In the genomic region with DNA sequence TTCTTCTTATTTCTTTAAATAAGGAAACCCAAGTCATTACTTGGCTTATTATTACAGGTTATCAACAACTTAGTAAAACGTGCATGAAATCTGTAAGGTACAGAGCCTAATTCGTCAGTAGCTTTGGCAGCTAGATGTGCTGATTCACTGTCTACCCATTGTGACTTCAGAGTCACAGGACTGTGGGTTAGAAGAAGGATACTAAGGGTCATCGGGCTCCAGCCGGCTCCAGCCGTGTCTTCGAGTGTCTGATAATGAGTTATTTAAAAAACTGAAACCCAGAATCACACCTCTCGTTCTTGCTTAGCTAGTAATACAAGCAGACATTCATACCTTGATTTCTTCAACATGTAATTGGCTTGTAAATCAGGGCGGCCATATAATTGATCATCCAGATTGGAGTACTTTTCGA, we compare ENCODE assay signal across 1 cellular context.
TF ChIP-seq lines count a peak whose summit lies in the region.

No MANE protein-coding gene starts in this region.

TF ChIP-seq in K562, 482 proteins besides CTCF, POLR2A, EP300 and RAD21 (continued from another document):
- peak; percentile 43; the same call in 1 of the 2 replicates for TF ChIP-seq NFE2L1 (tag; IDR thresholded peaks at IDR 0.05; ENCODE audit: borderline replicate concordance, low read depth)
- peak; percentile 35; the same call in 1 of the 2 replicates for TF ChIP-seq TAL1 (IDR thresholded peaks at IDR 0.05)
- TF ChIP-seq C11orf30 (IDR thresholded peaks at IDR 0.05; ENCODE audit: low read depth) = peak; percentile 71
- peak; percentile 30; the same call in 1 of the 2 replicates for TF ChIP-seq ZNF24 (IDR thresholded peaks at IDR 0.05)
- peak; percentile 62; the same call in 1 of the 2 replicates for TF ChIP-seq SMAD4 (CRISPR knock-in tag; conservative IDR thresholded peaks at IDR 0.05)
- peak; percentile 60 for TF ChIP-seq ATF3 (IDR thresholded peaks at IDR 0.05)
- TF ChIP-seq ATF3 (CRISPR knock-in tag; conservative IDR thresholded peaks at IDR 0.05) = no peak
- TF ChIP-seq CREB3L1 (IDR thresholded peaks at IDR 0.05; ENCODE audit: borderline replicate concordance, low read depth) = no peak
- TF ChIP-seq NCOR1 (IDR thresholded peaks at IDR 0.05) = peak; percentile 38; the same call in 1 of the 2 replicates
- 0 out of 2 replicates have a peak, but pooled peaks have one; percentile 39 for TF ChIP-seq ZNF584 (CRISPR knock-in tag; IDR thresholded peaks at IDR 0.05; ENCODE audit: low read depth)
- TF ChIP-seq THRAP3 (IDR thresholded peaks at IDR 0.05; ENCODE audit: borderline replicate concordance) = no peak
- TF ChIP-seq NR2C2 (CRISPR knock-in tag; IDR thresholded peaks at IDR 0.05) = no peak
- TF ChIP-seq NR2C2 (tag; IDR thresholded peaks at IDR 0.05) = peak; percentile 86
- 0 out of 2 replicates have a peak, but pooled peaks have one; percentile 17 for TF ChIP-seq ZNF449 (CRISPR knock-in tag; IDR thresholded peaks at IDR 0.05)
- peak; percentile 42; the same call in 1 of the 2 replicates for TF ChIP-seq SOX6 (IDR thresholded peaks at IDR 0.05)
- TF ChIP-seq ZNF445 (CRISPR knock-in tag; IDR thresholded peaks at IDR 0.05; ENCODE audit: low read depth) = no peak
- peak; percentile 86 for TF ChIP-seq NFE2 (IDR thresholded peaks at IDR 0.05; ENCODE audit: low read depth)
- TF ChIP-seq, protein P1, sequence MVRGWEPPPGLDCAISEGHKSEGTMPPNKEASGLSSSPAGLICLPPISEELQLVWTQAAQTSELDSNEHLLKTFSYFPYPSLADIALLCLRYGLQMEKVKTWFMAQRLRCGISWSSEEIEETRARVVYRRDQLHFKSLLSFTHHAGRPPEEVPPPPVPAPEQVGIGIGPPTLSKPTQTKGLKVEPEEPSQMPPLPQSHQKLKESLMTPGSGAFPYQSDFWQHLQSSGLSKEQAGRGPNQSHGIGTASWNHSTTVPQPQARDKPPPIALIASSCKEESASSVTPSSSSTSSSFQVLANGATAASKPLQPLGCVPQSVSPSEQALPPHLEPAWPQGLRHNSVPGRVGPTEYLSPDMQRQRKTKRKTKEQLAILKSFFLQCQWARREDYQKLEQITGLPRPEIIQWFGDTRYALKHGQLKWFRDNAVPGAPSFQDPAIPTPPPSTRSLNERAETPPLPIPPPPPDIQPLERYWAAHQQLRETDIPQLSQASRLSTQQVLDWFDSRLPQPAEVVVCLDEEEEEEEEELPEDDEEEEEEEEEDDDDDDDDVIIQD (CRISPR knock-in tag; IDR thresholded peaks at IDR 0.05) = no peak
- TF ChIP-seq SMARCE1 (IDR thresholded peaks at IDR 0.05) = 0 out of 2 replicates have a peak, but pooled peaks have one; percentile 27
- TF ChIP-seq POLR3G (IDR thresholded peaks at IDR 0.05; ENCODE audit: extremely low read depth, insufficient read length, insufficient replicate concordance) = no peak
- peak; percentile 82 for TF ChIP-seq FOSL1 (tag; conservative IDR thresholded peaks at IDR 0.05)
- peak; percentile 46; the same call in 1 of the 2 replicates for TF ChIP-seq CXXC5 (CRISPR knock-in tag; IDR thresholded peaks at IDR 0.05)
- TF ChIP-seq ATF7 (IDR thresholded peaks at IDR 0.05) = 0 out of 2 replicates have a peak, but pooled peaks have one; percentile 25
- no peak for TF ChIP-seq NR2C1 (IDR thresholded peaks at IDR 0.05)
- TF ChIP-seq NR2C1 (tag; IDR thresholded peaks at IDR 0.05) = no peak; the same call in 1 of the 2 replicates
- no peak for TF ChIP-seq USF2 (CRISPR knock-in tag; IDR thresholded peaks at IDR 0.05)
- no peak for TF ChIP-seq ZNF224 (CRISPR knock-in tag; IDR thresholded peaks at IDR 0.05)
- TF ChIP-seq JUN (IDR thresholded peaks at IDR 0.05; ENCODE audit: borderline replicate concordance, low read depth, low read length) = 0 out of 2 replicates have a peak, but pooled peaks have one; percentile 64
- no peak for TF ChIP-seq JUN (CRISPR knock-in tag; IDR thresholded peaks at IDR 0.05; ENCODE audit: borderline replicate concordance)
- TF ChIP-seq MAFG (tag; conservative IDR thresholded peaks at IDR 0.05) = peak; percentile 92
- TF ChIP-seq, protein P2, sequence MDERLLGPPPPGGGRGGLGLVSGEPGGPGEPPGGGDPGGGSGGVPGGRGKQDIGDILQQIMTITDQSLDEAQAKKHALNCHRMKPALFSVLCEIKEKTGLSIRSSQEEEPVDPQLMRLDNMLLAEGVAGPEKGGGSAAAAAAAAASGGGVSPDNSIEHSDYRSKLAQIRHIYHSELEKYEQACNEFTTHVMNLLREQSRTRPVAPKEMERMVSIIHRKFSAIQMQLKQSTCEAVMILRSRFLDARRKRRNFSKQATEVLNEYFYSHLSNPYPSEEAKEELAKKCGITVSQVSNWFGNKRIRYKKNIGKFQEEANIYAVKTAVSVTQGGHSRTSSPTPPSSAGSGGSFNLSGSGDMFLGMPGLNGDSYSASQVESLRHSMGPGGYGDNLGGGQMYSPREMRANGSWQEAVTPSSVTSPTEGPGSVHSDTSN (CRISPR knock-in tag; IDR thresholded peaks at IDR 0.05; ENCODE audit: low read depth) = no peak
- TF ChIP-seq, protein P2 (tag; conservative IDR thresholded peaks at IDR 0.05; ENCODE audit: low read depth) = peak; percentile 74
- TF ChIP-seq OTX1 (CRISPR knock-in tag; IDR thresholded peaks at IDR 0.05) = no peak
- TF ChIP-seq ATF1 (CRISPR knock-in tag; IDR thresholded peaks at IDR 0.05) = no peak
- peak; percentile 42; the same call in 1 of the 2 replicates for TF ChIP-seq ATF1 (tag; IDR thresholded peaks at IDR 0.05)
- peak; percentile 67 for TF ChIP-seq CBFA2T2 (conservative IDR thresholded peaks at IDR 0.05)
- TF ChIP-seq, protein P3, sequence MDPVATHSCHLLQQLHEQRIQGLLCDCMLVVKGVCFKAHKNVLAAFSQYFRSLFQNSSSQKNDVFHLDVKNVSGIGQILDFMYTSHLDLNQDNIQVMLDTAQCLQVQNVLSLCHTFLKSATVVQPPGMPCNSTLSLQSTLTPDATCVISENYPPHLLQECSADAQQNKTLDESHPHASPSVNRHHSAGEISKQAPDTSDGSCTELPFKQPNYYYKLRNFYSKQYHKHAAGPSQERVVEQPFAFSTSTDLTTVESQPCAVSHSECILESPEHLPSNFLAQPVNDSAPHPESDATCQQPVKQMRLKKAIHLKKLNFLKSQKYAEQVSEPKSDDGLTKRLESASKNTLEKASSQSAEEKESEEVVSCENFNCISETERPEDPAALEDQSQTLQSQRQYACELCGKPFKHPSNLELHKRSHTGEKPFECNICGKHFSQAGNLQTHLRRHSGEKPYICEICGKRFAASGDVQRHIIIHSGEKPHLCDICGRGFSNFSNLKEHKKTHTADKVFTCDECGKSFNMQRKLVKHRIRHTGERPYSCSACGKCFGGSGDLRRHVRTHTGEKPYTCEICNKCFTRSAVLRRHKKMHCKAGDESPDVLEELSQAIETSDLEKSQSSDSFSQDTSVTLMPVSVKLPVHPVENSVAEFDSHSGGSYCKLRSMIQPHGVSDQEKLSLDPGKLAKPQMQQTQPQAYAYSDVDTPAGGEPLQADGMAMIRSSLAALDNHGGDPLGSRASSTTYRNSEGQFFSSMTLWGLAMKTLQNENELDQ (CRISPR knock-in tag; IDR thresholded peaks at IDR 0.05; ENCODE audit: borderline replicate concordance) = no peak
- TF ChIP-seq, protein P4, sequence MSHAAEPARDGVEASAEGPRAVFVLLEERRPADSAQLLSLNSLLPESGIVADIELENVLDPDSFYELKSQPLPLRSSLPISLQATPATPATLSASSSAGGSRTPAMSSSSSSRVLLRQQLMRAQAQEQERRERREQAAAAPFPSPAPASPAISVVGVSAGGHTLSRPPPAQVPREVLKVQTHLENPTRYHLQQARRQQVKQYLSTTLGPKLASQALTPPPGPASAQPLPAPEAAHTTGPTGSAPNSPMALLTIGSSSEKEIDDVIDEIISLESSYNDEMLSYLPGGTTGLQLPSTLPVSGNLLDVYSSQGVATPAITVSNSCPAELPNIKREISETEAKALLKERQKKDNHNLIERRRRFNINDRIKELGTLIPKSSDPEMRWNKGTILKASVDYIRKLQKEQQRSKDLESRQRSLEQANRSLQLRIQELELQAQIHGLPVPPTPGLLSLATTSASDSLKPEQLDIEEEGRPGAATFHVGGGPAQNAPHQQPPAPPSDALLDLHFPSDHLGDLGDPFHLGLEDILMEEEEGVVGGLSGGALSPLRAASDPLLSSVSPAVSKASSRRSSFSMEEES (CRISPR knock-in tag; IDR thresholded peaks at IDR 0.05) = peak; percentile 32
- TF ChIP-seq BACH1 (tag; IDR thresholded peaks at IDR 0.05) = peak; percentile 89; the same call in 1 of the 2 replicates
- peak; percentile 83 for TF ChIP-seq CBFA2T3 (IDR thresholded peaks at IDR 0.05)
- 0 out of 2 replicates have a peak, but pooled peaks have one; percentile 24 for TF ChIP-seq ZBTB17 (CRISPR knock-in tag; IDR thresholded peaks at IDR 0.05)
- TF ChIP-seq MITF (IDR thresholded peaks at IDR 0.05) = peak; percentile 59; the same call in 1 of the 2 replicates
- TF ChIP-seq ZNF12 (CRISPR knock-in tag; IDR thresholded peaks at IDR 0.05) = no peak
- TF ChIP-seq, protein P5, sequence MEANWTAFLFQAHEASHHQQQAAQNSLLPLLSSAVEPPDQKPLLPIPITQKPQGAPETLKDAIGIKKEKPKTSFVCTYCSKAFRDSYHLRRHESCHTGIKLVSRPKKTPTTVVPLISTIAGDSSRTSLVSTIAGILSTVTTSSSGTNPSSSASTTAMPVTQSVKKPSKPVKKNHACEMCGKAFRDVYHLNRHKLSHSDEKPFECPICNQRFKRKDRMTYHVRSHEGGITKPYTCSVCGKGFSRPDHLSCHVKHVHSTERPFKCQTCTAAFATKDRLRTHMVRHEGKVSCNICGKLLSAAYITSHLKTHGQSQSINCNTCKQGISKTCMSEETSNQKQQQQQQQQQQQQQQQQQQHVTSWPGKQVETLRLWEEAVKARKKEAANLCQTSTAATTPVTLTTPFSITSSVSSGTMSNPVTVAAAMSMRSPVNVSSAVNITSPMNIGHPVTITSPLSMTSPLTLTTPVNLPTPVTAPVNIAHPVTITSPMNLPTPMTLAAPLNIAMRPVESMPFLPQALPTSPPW (CRISPR knock-in tag; IDR thresholded peaks at IDR 0.05) = peak; percentile 32; the same call in 1 of the 2 replicates
- TF ChIP-seq MAFF (IDR thresholded peaks at IDR 0.05; ENCODE audit: low read length) = peak; percentile 16; the same call in 1 of the 2 replicates
- peak; percentile 42 to 59; a peak in 2 of 4 replicates for TF ChIP-seq KDM1A (IDR thresholded peaks at IDR 0.05)
- TF ChIP-seq ZKSCAN3 (CRISPR knock-in tag; IDR thresholded peaks at IDR 0.05) = no peak
- TF ChIP-seq MAFK (IDR thresholded peaks at IDR 0.05; ENCODE audit: low read length) = 0 out of 2 replicates have a peak, but pooled peaks have one; percentile 44
- peak; percentile 79 for TF ChIP-seq ZNF316 (IDR thresholded peaks at IDR 0.05)
- TF ChIP-seq ADNP (tag; IDR thresholded peaks at IDR 0.05) = peak; percentile 68
